28 cellular contexts compared by ENCODE assay signal in genomic region chr7:19139706-19140327, GRCh38. TPM values are rescaled to one million over a fixed set of nuclear protein-coding genes. Genes with fewer than 3 reads are reported as not detected.
"Had no signal": no experiment of that assay in that cellular context is flagged by ENCODE, and none has a peak within 500 bp of the region (broad histone marks: within the 10 kb centered on the region; RNA-seq: fewer than 3 reads in every experiment).

No MANE protein-coding gene starts in this region.

- H3K4me2 ChIP-seq: PC-9 had no signal

- H3K4me1 ChIP-seq: Peyer's patch, SJCRH30 had no signal

- DNase-seq: IMR-90, Karpas-422, KG1, MM.1S, NCI-H1092 treated with DMSO at 0.1 percent for 48 hours, NCI-H1436, NCI-H187, NCI-H2029, NCI-H2081 treated with DMSO at 0.1 percent for 48 hours, NCI-H2171, NCI-H226, NCI-H446, NCI-H510A, NCI-H524 treated with DMSO at 0.1 percent for 48 hours, NCI-H69, NCI-H774, PC-9, Peyer's patch, SHP77 treated with DMSO at 0.1 percent for 48 hours, SJCRH30, T-helper 2 cell had no signal

- H3K9me3 ChIP-seq: Peyer's patch, SJCRH30 had no signal

- H2AFZ ChIP-seq: PC-9 had no signal

- H3K4me3 ChIP-seq: PC-9, Peyer's patch, SJCRH30 had no signal

- ATAC-seq: HepG2, Right ventricle myocardium inferior had no signal

- H3K27ac ChIP-seq: PC-9, Peyer's patch, SJCRH30 had no signal

- H3K36me3 ChIP-seq: Peyer's patch, SJCRH30 had no signal

- H3K27me3 ChIP-seq: Peyer's patch, SJCRH30 had no signal

- FAIRE-seq: HepG2 had no signal

RNA-seq across cellular contexts. Expression of gene FERD3L, which starts 5.4 kb away (rescaled TPM):
- total RNA-seq: HepG2; HT1080; IMR-90; M059J; OCI-LY7; PC-9; Peyer's patch; Right ventricle myocardium inferior; RPMI7951; SJCRH30; T-helper 1 cell treated with Interleukin-12 subunit alpha and Interleukin-12 subunit beta and Interleukin-4 antibody, amounts not matched to agents 30 ng/mL and 1 ng/mL, for 36 hours had no signal
- polyA plus RNA-seq: HepG2, IMR-90 had no signal

RNA-seq across cellular contexts. Expression of gene TWIST1, which starts 22.4 kb away (rescaled TPM):
- total RNA-seq: HepG2, OCI-LY7 had no signal
- polyA plus RNA-seq: HepG2 had no signal
